In the genomic region with DNA sequence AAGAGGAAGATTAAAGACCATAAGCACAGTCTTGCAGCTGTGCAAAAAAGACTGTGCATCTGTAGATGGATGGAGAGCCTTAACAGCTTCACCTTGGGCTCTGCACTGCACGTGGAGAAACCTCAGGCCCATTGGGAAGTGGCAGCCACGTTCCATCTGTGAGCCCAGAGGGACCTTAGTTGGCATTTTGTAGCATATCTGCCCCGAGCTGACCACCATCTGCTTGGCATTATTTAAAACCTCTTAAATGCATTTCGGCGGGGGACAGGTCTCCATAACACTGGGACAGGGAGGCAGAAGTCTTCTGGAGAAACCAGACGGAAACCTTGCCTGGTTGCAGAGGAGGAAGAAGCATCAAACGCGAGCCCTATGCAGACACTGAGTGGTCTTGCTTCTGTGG, we compare ENCODE assay signal across 22 cellular contexts.
A peak's percentile ranks its signal among the peaks of the same experiment; 100 is the strongest.
DNase-seq lines count a peak whose midpoint lies in the region; ATAC-seq and TF ChIP-seq lines count a peak whose summit lies in the region.
"Had no signal": no experiment of that assay in that cellular context is flagged by ENCODE, and none has a peak within 500 bp of the region (broad histone marks: within the 10 kb centered on the region; RNA-seq: fewer than 3 reads in every experiment).

No MANE protein-coding gene starts in this region.

- peak overlapping the region; percentile 60 for H3K27ac Mint-ChIP-seq in activated CD4-positive, alpha-beta T cell treated with anti-CD3 and anti-CD28 coated beads, Interleukin-2, amount 10 ng/mL, durations not matched to agents 24 days and 14 days
- peak overlapping the region; percentile 85 for H3K27ac Mint-ChIP-seq in CD8-positive, alpha-beta T cell
- H3K27ac Mint-ChIP-seq in activated naive CD8-positive, alpha-beta T cell treated with anti-CD3 and anti-CD28 coated beads for 36 hours, result peak overlapping the region; percentile 68

- H3K27me3 ChIP-seq in CD8-positive, alpha-beta T cell (ENCODE audit: insufficient read depth, low read length), result no peaks in the 10 kb centered on the region
- H3K27me3 ChIP-seq in neutrophil, result no peaks in the 10 kb centered on the region
- H3K27me3 ChIP-seq: BE2C, testis had no signal

- POLR2A ChIA-PET in CD8-positive, alpha-beta T cell (lab: Charles Lee), result interaction anchor here (1.6 kb wide), 1 partner anchor 12 kb away, joined by 5 read pairs; no protein-coding TSS in a partner anchor

- H3K4me1 Mint-ChIP-seq in activated CD4-positive, alpha-beta T cell treated with anti-CD3 and anti-CD28 coated beads, Interleukin-2, amount 10 ng/mL, durations not matched to agents 24 days and 14 days, result peaks cover 21% of the 10 kb centered on the region
- H3K4me1 Mint-ChIP-seq in CD8-positive, alpha-beta T cell (ENCODE audit: low read depth), result peaks cover 28% of the 10 kb centered on the region
- H3K4me1 Mint-ChIP-seq in activated naive CD8-positive, alpha-beta T cell treated with anti-CD3 and anti-CD28 coated beads for 36 hours, result peaks cover 19% of the 10 kb centered on the region

- H3K27ac ChIP-seq in CD8-positive, alpha-beta T cell (ENCODE audit: low read depth, low read length), result no peak overlapping the region
- peak overlapping the region; percentile 97 for H3K27ac ChIP-seq in neutrophil
- H3K27ac ChIP-seq: A549, testis had no signal

- peak overlapping the region; percentile 39 for H3K4me3 Mint-ChIP-seq in activated CD4-positive, alpha-beta T cell treated with anti-CD3 and anti-CD28 coated beads, Interleukin-2, amount 10 ng/mL, durations not matched to agents 24 days and 14 days
- H3K4me3 Mint-ChIP-seq in CD8-positive, alpha-beta T cell, result peak overlapping the region; percentile 67
- peak overlapping the region; percentile 37 for H3K4me3 Mint-ChIP-seq in activated naive CD8-positive, alpha-beta T cell treated with anti-CD3 and anti-CD28 coated beads for 36 hours
- H3K4me3 Mint-ChIP-seq: brain, H9 had no signal

- no peak for DNase-seq in activated CD4-positive, alpha-beta T cell treated with anti-CD3 and anti-CD28 coated beads, Interleukin-2, amount 10 ng/mL, durations not matched to agents 24 days and 14 days
- no peak for DNase-seq in activated CD4-positive, alpha-beta T cell treated with anti-CD3 and anti-CD28 coated beads, Interleukin-2, amount 50 U/mL, for 4 hours
- DNase-seq in CD8-positive, alpha-beta T cell, result no peak
- no peak for DNase-seq in activated naive CD8-positive, alpha-beta T cell treated with anti-CD3 and anti-CD28 coated beads for 36 hours
- DNase-seq in activated CD4-positive, CD25-positive, alpha-beta regulatory T cell (lab: John Stamatoyannopoulos, UW), result no peak
- DNase-seq in NCI-H1930 (lab: John Stamatoyannopoulos, UW), result no peak
- DNase-seq in iPS-NIHi7 (ENCODE audit: extremely low spot score), result no peak
- DNase-seq: BE2C; Calu3; effector CD8-positive, alpha-beta T cell; H9; kidney glomerular epithelial cell; NCI-H1105; NCI-H2081; NCI-H226; occipital lobe; RPMI8226; testis had no signal

- H3K9me3 ChIP-seq in CD8-positive, alpha-beta T cell (ENCODE audit: low read length), result no peaks in the 10 kb centered on the region
- H3K9me3 ChIP-seq in neutrophil, result no peaks in the 10 kb centered on the region
- H3K9me3 ChIP-seq: BE2C, testis had no signal

- CTCF ChIA-PET in CD8-positive, alpha-beta T cell (lab: Charles Lee), result interaction anchor here (0.6 kb wide), 1 partner anchor 115 kb away, joined by 3 read pairs; no protein-coding TSS in a partner anchor

- H3K27me3 Mint-ChIP-seq in activated CD4-positive, alpha-beta T cell treated with anti-CD3 and anti-CD28 coated beads, Interleukin-2, amount 10 ng/mL, durations not matched to agents 24 days and 14 days, result no peaks in the 10 kb centered on the region
- H3K27me3 Mint-ChIP-seq in CD8-positive, alpha-beta T cell (ENCODE audit: low read depth), result no peaks in the 10 kb centered on the region
- H3K27me3 Mint-ChIP-seq in activated naive CD8-positive, alpha-beta T cell treated with anti-CD3 and anti-CD28 coated beads for 36 hours, result no peaks in the 10 kb centered on the region
- H3K27me3 Mint-ChIP-seq: brain had no signal

- no peak overlapping the region for H3K4me3 ChIP-seq in CD8-positive, alpha-beta T cell (ENCODE audit: low read depth, low read length)
- peak overlapping the region; percentile 53 to 54 for H3K4me3 ChIP-seq in neutrophil (ENCODE audit: low read depth in 1 of 2, low read length in 1 of 2)
- H3K4me3 ChIP-seq: A549, lung, testis had no signal

- intact Hi-C loops in activated CD4-positive, alpha-beta T cell treated with anti-CD3 and anti-CD28 coated beads, Interleukin-2, amount 10 ng/mL, durations not matched to agents 24 days and 14 days (cut with micrococcal nuclease), result loop anchor here (1.0 to 10.0 kb wide), 3 partner anchors 81 to 997 kb away; no protein-coding TSS in a partner anchor
- intact Hi-C loops in CD8-positive, alpha-beta T cell (cut with DNase I, micrococcal nuclease), result no loop called here

- H3K4me1 ChIP-seq in CD8-positive, alpha-beta T cell (ENCODE audit: insufficient read depth, low read length), result peaks cover 11% of the 10 kb centered on the region
- H3K4me1 ChIP-seq in neutrophil (ENCODE audit: control insufficient read depth in 1 of 2, insufficient read depth in 1 of 2, low read depth in 1 of 2, low read length in 1 of 2), result peaks cover 30 to 40% of the 10 kb centered on the region in 2 experiments
- H3K4me1 ChIP-seq: A549, BE2C, testis had no signal

- TF ChIP-seq CTCF in CD8-positive, alpha-beta T cell (IDR thresholded peaks at IDR 0.05), result no peak
- TF ChIP-seq CTCF in neutrophil (IDR thresholded peaks at IDR 0.05), result no peak

- no peaks in the 10 kb centered on the region for H3K36me3 ChIP-seq in CD8-positive, alpha-beta T cell (ENCODE audit: insufficient read depth, low read length)
- no peaks in the 10 kb centered on the region for H3K36me3 ChIP-seq in neutrophil
- H3K36me3 ChIP-seq: BE2C had no signal

- no peaks in the 10 kb centered on the region for H3K36me3 Mint-ChIP-seq in activated CD4-positive, alpha-beta T cell treated with anti-CD3 and anti-CD28 coated beads, Interleukin-2, amount 10 ng/mL, durations not matched to agents 24 days and 14 days (ENCODE audit: low read depth)
- peaks cover 8% of the 10 kb centered on the region for H3K36me3 Mint-ChIP-seq in CD8-positive, alpha-beta T cell
- peaks cover 3% of the 10 kb centered on the region for H3K36me3 Mint-ChIP-seq in activated naive CD8-positive, alpha-beta T cell treated with anti-CD3 and anti-CD28 coated beads for 36 hours

- no peaks in the 10 kb centered on the region for H3K9me3 Mint-ChIP-seq in activated CD4-positive, alpha-beta T cell treated with anti-CD3 and anti-CD28 coated beads, Interleukin-2, amount 10 ng/mL, durations not matched to agents 24 days and 14 days
- no peaks in the 10 kb centered on the region for H3K9me3 Mint-ChIP-seq in CD8-positive, alpha-beta T cell
- H3K9me3 Mint-ChIP-seq in activated naive CD8-positive, alpha-beta T cell treated with anti-CD3 and anti-CD28 coated beads for 36 hours, result no peaks in the 10 kb centered on the region
- H3K9me3 Mint-ChIP-seq: H9 had no signal

- no peak for ATAC-seq in CD8-positive, alpha-beta T cell
- ATAC-seq: A549 had no signal
